ENCODE assay signal across 10 cellular contexts in genomic region chr18:27004056-27004829, GRCh38.
A peak's percentile ranks its signal among the peaks of the same experiment; 100 is the strongest.
DNase-seq lines count a peak whose midpoint lies in the region; ATAC-seq, FAIRE-seq and TF ChIP-seq lines count a peak whose summit lies in the region.
"Had no signal": no experiment of that assay in that cellular context is flagged by ENCODE, and none has a peak within 500 bp of the region (broad histone marks: within the 10 kb centered on the region; RNA-seq: fewer than 3 reads in every experiment).

No MANE protein-coding gene starts in this region.

- H3K36me3 ChIP-seq in HEK293 (ENCODE audit: control insufficient read depth in 2 of 2, insufficient read depth in 1 of 2, low read length in 2 of 2) (no peaks in the 10 kb centered on the region), adrenal gland (replicated peaks in 1 of 2) (no peaks in the 10 kb centered on the region), HepG2 (replicated peaks in 1 of 2; ENCODE audit: control insufficient read depth in 1 of 2, insufficient read depth in 2 of 2, low read length in 2 of 2) (no peaks in the 10 kb centered on the region)

- no peak overlapping the region for H3K9ac ChIP-seq in HepG2 (ENCODE audit: insufficient read depth, low read depth, low read length)

- TF ChIP-seq POLR2A in adrenal gland (IDR thresholded peaks at IDR 0.05) (no peak), HepG2 (IDR thresholded peaks at IDR 0.05; ENCODE audit: insufficient read depth in 1 of 2, low read depth in 2 of 2, low read length in 2 of 2) (no peak)

- no peak for TF ChIP-seq EP300 in HepG2 (IDR thresholded peaks at IDR 0.05; ENCODE audit: low read depth in 2 of 2, low read length in 2 of 2)
- no peak for TF ChIP-seq EP300 in HepG2 (CRISPR knock-in tag; IDR thresholded peaks at IDR 0.05; ENCODE audit: borderline replicate concordance)

- TF ChIP-seq CTCF in C4-2B (conservative IDR thresholded peaks at IDR 0.05) (peak; percentile 48), HEK293 (tag by site-specific recombination; IDR thresholded peaks at IDR 0.05) (no peak), adrenal gland (IDR thresholded peaks at IDR 0.05) (peak; percentile 16 to 58 (median 44)), HepG2 (CRISPR knock-in tag; IDR thresholded peaks at IDR 0.05) (peak; percentile 22; the same call in 1 of the 2 replicates)

- no peaks in the 10 kb centered on the region for H3K9me3 ChIP-seq in HEK293 (ENCODE audit: control insufficient read depth, insufficient read depth, low read depth, low read length)
- H3K9me3 ChIP-seq in adrenal gland (replicated peaks in 1 of 3) = no peaks in the 10 kb centered on the region
- no peaks in the 10 kb centered on the region for H3K9me3 ChIP-seq in HepG2 (ENCODE audit: low read length)

- H3K4me2 ChIP-seq in HepG2 (ENCODE audit: low read depth, low read length) = no peak overlapping the region

- no peaks in the 10 kb centered on the region for H3K4me1 ChIP-seq in HEK293 (ENCODE audit: control insufficient read depth, insufficient read depth, low read length)
- H3K4me1 ChIP-seq in adrenal gland (replicated peaks in 1 of 2) = no peaks in the 10 kb centered on the region
- no peaks in the 10 kb centered on the region for H3K4me1 ChIP-seq in HepG2 (ENCODE audit: insufficient read depth, low read length)

- CTCF ChIA-PET in HEK293 (lab: Yijun Ruan, JAX) (interaction anchor here (0.5 to 1.9 kb wide), 6 partner anchors 9 to 1619 kb away, joined by 3 to 15 read pairs (median 4); no protein-coding TSS in a partner anchor), HepG2 (lab: Yijun Ruan, JAX; ENCODE audit: low intra/inter-chr PET ratio, low total read pairs) (no interaction called here)

- no peak for FAIRE-seq in HepG2 (lab: Jason Lieb, UNC)
- no peak for FAIRE-seq in urothelium cell line (lab: Jason Lieb, UNC)

- WGBS in adrenal gland, 4 donors = 45 to 52% (median 50%) methylated on average over 9 of the region's 9 CpGs
- 87% methylated on average over 9 of the region's 9 CpGs for WGBS in HepG2 (ENCODE audit: low lambda C conversion rate)

- H3K79me2 ChIP-seq in HepG2 (ENCODE audit: insufficient read depth, low read length) = no peaks in the 10 kb centered on the region

- ATAC-seq in HepG2 (no peak), HG03045 (IDR thresholded peaks at IDR 0.05; ENCODE audit: unreplicated experiment) (no peak), HG02938 (IDR thresholded peaks at IDR 0.05; ENCODE audit: unreplicated experiment) (no peak)
- ATAC-seq: stimulated activated effector memory CD8-positive, alpha-beta T cell treated with anti-CD3 and anti-CD28 coated beads, Interleukin-12 subunit alpha, Interleukin-12 subunit beta, amount 100 ng/mL, for 72 hours had no signal

- DNase-seq in adrenal gland (no peak), HepG2 (ENCODE audit: low spot score) (no peak), urothelium cell line (ENCODE audit: low spot score) (no peak), NCI-H2107 treated with DMSO at 0.1 percent for 48 hours (lab: John Stamatoyannopoulos, UW; ENCODE audit: unreplicated experiment) (no peak)
- DNase-seq: naive B cell had no signal

- no TSS peak for BruUV-seq in HepG2 (replicated peaks; lab: Mats Ljungman, UMichigan)

- no peak overlapping the region for H2AFZ ChIP-seq in HepG2 (ENCODE audit: low read length)

- no peaks in the 10 kb centered on the region for H4K20me1 ChIP-seq in HepG2 (ENCODE audit: insufficient read depth, low read length)

- H3K27me3 ChIP-seq in adrenal gland (no peaks in the 10 kb centered on the region), HepG2 (ENCODE audit: control insufficient read depth in 1 of 2, insufficient read depth in 2 of 2, low read length in 2 of 2) (no peaks in the 10 kb centered on the region)

- H3K4me3 ChIP-seq in HEK293 (ENCODE audit: low read depth, low read length) = no peak overlapping the region
- H3K4me3 ChIP-seq in adrenal gland = no peak overlapping the region
- no peak overlapping the region for H3K4me3 ChIP-seq in HepG2 (replicated peaks in 1 of 3; ENCODE audit: insufficient read depth in 1 of 3, low read depth in 2 of 3, low read length in 3 of 3)

- POLR2A ChIA-PET in HEK293 (lab: Yijun Ruan, JAX) (no interaction called here), HepG2 (lab: Yijun Ruan, JAX) (no interaction called here)

- no peak for TF ChIP-seq RAD21 in HepG2 (CRISPR knock-in tag; IDR thresholded peaks at IDR 0.05)

- H3K27ac ChIP-seq in C4-2B (no peak overlapping the region), HEK293 (ENCODE audit: extremely low read depth, low read depth, low read length) (no peak overlapping the region), adrenal gland (no peak overlapping the region), HepG2 (ENCODE audit: extremely low read length, insufficient read depth, low read length) (no peak overlapping the region)

- in situ Hi-C loops in HepG2 (cut with HindIII; ENCODE audit: extremely low pct_ligation_motif_present, low pct_unique_long_range_greater_than_20kb) = no loop called here

- intact Hi-C loops in adrenal gland (cut with DNase I) (loop anchor here in 1 of 2 donors (10.0 kb wide), 1 partner anchor 189 kb away; no protein-coding TSS in a partner anchor), HepG2 (cut with micrococcal nuclease; ENCODE audit: unreplicated experiment) (loop anchor here (5.0 to 10.0 kb wide), 2 partner anchors 192 to 379 kb away; no protein-coding TSS in a partner anchor)

TF ChIP-seq in HEK293, 187 proteins besides CTCF, POLR2A, EP300 and RAD21:
- peak; percentile 43 for TF ChIP-seq ZNF654 (tag by site-specific recombination; IDR thresholded peaks at IDR 0.05; ENCODE audit: low read depth)
- TF ChIP-seq ZSCAN23 (tag by site-specific recombination; IDR thresholded peaks at IDR 0.05) = no peak
- peak; percentile 22; the same call in 1 of the 2 replicates for TF ChIP-seq PRDM6 (tag by site-specific recombination; IDR thresholded peaks at IDR 0.05)
TF ChIP-seq in HEK293: peak in this region for 2.

TF ChIP-seq in HepG2, 621 proteins besides CTCF, POLR2A, EP300 and RAD21:
- TF ChIP-seq STAG1 (CRISPR knock-in tag; IDR thresholded peaks at IDR 0.05) (peak; percentile 28), ZNF687 (CRISPR knock-in tag; IDR thresholded peaks at IDR 0.05) (no peak)
